1 cellular context compared by ENCODE assay signal in the genomic region with DNA sequence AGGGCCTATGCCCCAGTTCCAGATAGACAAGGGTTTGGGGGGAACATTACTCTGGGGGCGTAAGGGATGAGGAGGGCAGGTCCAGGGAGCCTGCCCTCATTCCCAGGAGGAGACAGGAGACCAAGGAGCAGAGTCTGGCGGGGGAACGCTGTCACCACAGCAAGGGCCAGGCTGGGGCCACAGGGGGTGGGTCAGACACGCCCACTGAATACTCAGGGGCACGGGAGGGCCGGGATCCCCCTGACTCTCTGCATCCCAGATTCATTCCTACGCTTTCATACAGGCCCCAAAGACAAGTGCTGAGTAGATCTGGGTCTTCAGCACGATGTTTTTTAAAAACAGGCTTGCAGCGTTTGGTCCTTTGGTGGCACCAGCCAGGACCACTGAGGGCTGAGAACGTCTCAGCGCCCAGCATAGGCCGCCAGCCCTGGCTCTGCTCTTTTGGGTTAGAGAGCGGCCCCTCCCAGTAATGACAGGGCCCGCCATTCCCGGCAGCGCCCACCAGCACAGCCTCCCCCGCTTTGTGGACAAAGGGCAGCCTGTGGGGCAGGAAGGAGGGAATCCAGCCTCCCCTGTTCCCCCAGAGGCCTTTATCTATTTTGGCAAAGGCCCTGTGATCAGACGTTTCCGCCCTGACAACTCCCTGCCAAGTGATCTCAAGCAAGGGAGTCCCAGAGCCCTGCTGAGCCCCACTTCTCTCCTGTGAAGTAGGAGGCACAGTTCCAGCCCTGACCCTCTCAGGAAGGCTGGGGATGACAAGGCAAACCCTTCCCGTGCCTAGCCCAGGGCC.
TF ChIP-seq lines count a peak whose summit lies in the region.

No MANE protein-coding gene starts in this region.

TF ChIP-seq in GM23338, 12 proteins besides CTCF, POLR2A, EP300 and RAD21 (continued from another document):
- TF ChIP-seq, protein P1, sequence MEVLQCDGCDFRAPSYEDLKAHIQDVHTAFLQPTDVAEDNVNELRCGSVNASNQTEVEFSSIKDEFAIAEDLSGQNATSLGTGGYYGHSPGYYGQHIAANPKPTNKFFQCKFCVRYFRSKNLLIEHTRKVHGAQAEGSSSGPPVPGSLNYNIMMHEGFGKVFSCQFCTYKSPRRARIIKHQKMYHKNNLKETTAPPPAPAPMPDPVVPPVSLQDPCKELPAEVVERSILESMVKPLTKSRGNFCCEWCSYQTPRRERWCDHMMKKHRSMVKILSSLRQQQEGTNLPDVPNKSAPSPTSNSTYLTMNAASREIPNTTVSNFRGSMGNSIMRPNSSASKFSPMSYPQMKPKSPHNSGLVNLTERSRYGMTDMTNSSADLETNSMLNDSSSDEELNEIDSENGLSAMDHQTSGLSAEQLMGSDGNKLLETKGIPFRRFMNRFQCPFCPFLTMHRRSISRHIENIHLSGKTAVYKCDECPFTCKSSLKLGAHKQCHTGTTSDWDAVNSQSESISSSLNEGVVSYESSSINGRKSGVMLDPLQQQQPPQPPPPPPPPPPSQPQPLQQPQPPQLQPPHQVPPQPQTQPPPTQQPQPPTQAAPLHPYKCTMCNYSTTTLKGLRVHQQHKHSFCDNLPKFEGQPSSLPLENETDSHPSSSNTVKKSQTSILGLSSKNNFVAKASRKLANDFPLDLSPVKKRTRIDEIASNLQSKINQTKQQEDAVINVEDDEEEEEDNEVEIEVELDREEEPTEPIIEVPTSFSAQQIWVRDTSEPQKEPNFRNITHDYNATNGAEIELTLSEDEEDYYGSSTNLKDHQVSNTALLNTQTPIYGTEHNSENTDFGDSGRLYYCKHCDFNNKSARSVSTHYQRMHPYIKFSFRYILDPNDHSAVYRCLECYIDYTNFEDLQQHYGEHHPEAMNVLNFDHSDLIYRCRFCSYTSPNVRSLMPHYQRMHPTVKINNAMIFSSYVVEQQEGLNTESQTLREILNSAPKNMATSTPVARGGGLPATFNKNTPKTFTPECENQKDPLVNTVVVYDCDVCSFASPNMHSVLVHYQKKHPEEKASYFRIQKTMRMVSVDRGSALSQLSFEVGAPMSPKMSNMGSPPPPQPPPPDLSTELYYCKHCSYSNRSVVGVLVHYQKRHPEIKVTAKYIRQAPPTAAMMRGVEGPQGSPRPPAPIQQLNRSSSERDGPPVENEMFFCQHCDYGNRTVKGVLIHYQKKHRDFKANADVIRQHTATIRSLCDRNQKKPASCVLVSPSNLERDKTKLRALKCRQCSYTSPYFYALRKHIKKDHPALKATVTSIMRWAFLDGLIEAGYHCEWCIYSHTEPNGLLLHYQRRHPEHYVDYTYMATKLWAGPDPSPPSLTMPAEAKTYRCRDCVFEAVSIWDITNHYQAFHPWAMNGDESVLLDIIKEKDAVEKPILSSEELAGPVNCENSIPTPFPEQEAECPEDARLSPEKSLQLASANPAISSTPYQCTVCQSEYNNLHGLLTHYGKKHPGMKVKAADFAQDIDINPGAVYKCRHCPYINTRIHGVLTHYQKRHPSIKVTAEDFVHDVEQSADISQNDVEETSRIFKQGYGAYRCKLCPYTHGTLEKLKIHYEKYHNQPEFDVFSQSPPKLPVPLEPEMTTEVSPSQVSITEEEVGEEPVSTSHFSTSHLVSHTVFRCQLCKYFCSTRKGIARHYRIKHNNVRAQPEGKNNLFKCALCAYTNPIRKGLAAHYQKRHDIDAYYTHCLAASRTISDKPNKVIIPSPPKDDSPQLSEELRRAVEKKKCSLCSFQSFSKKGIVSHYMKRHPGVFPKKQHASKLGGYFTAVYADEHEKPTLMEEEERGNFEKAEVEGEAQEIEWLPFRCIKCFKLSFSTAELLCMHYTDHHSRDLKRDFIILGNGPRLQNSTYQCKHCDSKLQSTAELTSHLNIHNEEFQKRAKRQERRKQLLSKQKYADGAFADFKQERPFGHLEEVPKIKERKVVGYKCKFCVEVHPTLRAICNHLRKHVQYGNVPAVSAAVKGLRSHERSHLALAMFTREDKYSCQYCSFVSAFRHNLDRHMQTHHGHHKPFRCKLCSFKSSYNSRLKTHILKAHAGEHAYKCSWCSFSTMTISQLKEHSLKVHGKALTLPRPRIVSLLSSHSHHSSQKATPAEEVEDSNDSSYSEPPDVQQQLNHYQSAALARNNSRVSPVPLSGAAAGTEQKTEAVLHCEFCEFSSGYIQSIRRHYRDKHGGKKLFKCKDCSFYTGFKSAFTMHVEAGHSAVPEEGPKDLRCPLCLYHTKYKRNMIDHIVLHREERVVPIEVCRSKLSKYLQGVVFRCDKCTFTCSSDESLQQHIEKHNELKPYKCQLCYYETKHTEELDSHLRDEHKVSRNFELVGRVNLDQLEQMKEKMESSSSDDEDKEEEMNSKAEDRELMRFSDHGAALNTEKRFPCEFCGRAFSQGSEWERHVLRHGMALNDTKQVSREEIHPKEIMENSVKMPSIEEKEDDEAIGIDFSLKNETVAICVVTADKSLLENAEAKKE (CRISPR knock-in tag; IDR thresholded peaks at IDR 0.05) = no peak
- TF ChIP-seq ZNF114 (CRISPR knock-in tag; IDR thresholded peaks at IDR 0.05) (no peak), NANOG (IDR thresholded peaks at IDR 0.05; ENCODE audit: borderline replicate concordance) (no peak)
TF ChIP-seq in GM23338: peak in this region for 0.
